1 cellular context compared by ENCODE assay signal in genomic region chr19:23420824-23421223, GRCh38.
TF ChIP-seq lines count a peak whose summit lies in the region.

No MANE protein-coding gene starts in this region.

TF ChIP-seq in WTC11, 78 proteins besides CTCF, POLR2A, EP300 and RAD21 (continued from another document):
- no peak for TF ChIP-seq ARID4B (CRISPR knock-in tag; IDR thresholded peaks at IDR 0.05; ENCODE audit: borderline replicate concordance)
